In the genomic region with DNA sequence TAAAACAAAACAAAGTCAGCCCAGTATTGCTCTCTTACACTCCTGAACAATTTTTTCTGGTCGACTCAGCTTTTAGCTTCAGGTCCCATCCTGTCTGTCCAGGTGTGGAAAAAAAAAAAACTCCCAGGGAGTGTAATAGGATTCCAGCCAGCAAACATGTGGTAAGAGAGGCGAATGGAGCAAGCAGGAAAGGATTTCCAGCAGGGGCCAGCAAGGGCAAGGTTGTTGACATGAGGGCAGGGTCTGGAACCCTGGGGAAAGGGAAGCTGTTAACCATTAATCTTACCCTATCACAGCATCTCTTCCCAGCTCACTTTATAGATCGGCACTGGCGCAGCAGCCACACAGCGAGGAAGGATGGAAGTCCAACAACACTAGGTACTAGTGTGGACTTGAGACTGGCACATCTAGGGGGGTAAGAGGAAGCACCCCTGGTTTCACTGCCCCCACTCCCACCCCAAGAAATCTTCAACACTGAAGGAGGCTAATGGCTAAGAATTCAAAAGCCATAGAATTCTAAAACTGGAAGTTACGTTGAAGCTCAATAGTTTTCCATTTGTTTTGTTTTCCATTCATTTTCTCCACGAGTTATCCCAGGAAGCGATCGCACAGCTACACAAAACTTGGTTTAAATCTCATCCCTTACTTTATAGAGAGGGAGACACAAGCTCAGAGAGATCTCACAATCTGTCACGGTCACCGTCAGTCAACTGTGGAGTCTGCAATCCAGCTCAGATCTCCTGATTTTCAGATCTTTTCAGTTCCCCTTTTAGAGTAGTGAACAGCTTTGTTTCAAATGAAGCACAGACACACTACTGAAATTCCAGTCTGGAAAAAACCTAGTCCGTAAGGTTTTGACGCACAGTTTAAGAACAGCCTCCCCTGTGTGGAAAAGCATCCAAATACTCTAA, we compare ENCODE assay signal across 12 cellular contexts. TPM values are rescaled to one million over a fixed set of nuclear protein-coding genes. Genes with fewer than 3 reads are reported as not detected.
DNase-seq lines count a peak whose midpoint lies in the region; ATAC-seq, FAIRE-seq and TF ChIP-seq lines count a peak whose summit lies in the region.
"Had no signal": no experiment of that assay in that cellular context is flagged by ENCODE, and none has a peak within 500 bp of the region (broad histone marks: within the 10 kb centered on the region; RNA-seq: fewer than 3 reads in every experiment).

No MANE protein-coding gene starts in this region.

- H3K36me3 ChIP-seq in Caco-2 (ENCODE audit: control insufficient read depth, insufficient read depth, low read length) = no peaks in the 10 kb centered on the region
- no peaks in the 10 kb centered on the region for H3K36me3 ChIP-seq in endothelial cell of umbilical vein (ENCODE audit: control insufficient read depth in 2 of 2, extremely low read depth in 1 of 2, insufficient read depth in 2 of 2, low read length in 2 of 2)
- H3K36me3 ChIP-seq in testis (ENCODE audit: low read depth, missing control alignments) = no peaks in the 10 kb centered on the region

- H3K4me1 ChIP-seq in Caco-2 = peaks cover 90% of the 10 kb centered on the region
- no peaks in the 10 kb centered on the region for H3K4me1 ChIP-seq in endothelial cell of umbilical vein (ENCODE audit: control insufficient read depth, extremely low read depth, insufficient read depth, low read length)
- no peaks in the 10 kb centered on the region for H3K4me1 ChIP-seq in testis

- H2AFZ ChIP-seq in endothelial cell of umbilical vein (ENCODE audit: low read depth, low read length) = no peak overlapping the region

- no peak overlapping the region for H3K9ac ChIP-seq in endothelial cell of umbilical vein (replicated peaks; ENCODE audit: extremely low read depth, insufficient read depth, low read length)

- TF ChIP-seq POLR2A in endothelial cell of umbilical vein (IDR thresholded peaks at IDR 0.05; ENCODE audit: low read depth, low read length) = no peak
- TF ChIP-seq POLR2A in testis (IDR thresholded peaks at IDR 0.05) = no peak

- dilution Hi-C loops in endothelial cell of umbilical vein (cut with MboI; ENCODE audit: extremely low pct_ligation_motif_present, low sequenced_read_pairs) = no loop called here

- 74 to 81% methylated on average over 13 of the region's 13 CpGs for WGBS in testis, 2 donors

- CTCF ChIA-PET in Caco-2 (lab: Charles Lee) (interaction anchor here (0.6 to 1.4 kb wide), 11 partner anchors 11 to 152 kb away, joined by 3 to 8 read pairs (median 4); partner anchors contain the start of gene SLC22A23), endothelial cell of umbilical vein (lab: Charles Lee) (interaction anchor here (1.2 to 1.4 kb wide), 3 partner anchors 9 to 329 kb away, joined by 3 to 5 read pairs (median 5); no protein-coding TSS in a partner anchor)

- DNase-seq in Caco-2 = peak; percentile 92 to 95
- DNase-seq in NCI-H526 (lab: John Stamatoyannopoulos, UW) = peak; percentile 67 to 78
- DNase-seq in endothelial cell of umbilical vein (ENCODE audit: low read depth, low spot score) = peak; percentile 15
- DNase-seq in mucosa of gallbladder (ENCODE audit: low spot score) = peak; percentile 85
- DNase-seq in NCI-H2227 (lab: John Stamatoyannopoulos, UW; ENCODE audit: unreplicated experiment) = no peak
- DNase-seq in testis = no peak
- no peak for DNase-seq in HCEC 1CT
- DNase-seq: activated CD4-positive, alpha-beta T cell treated with anti-CD3 and anti-CD28 coated beads, Interleukin-2, amount 10 ng/mL, durations not matched to agents 24 days and 14 days; activated naive CD8-positive, alpha-beta T cell treated with anti-CD3 and anti-CD28 coated beads, Interleukin-2, amount 50 U/mL, for 24 hours; Karpas-422 had no signal

- no peak for ATAC-seq in HG03025 (IDR thresholded peaks at IDR 0.05; ENCODE audit: low FRiP score, unreplicated experiment)

- peaks cover 63% of the 10 kb centered on the region for H3K4me1 Mint-ChIP-seq in Caco-2 (ENCODE audit: low read depth, unreplicated experiment)
- H3K4me1 Mint-ChIP-seq: activated CD4-positive, alpha-beta T cell treated with anti-CD3 and anti-CD28 coated beads, Interleukin-2, amount 10 ng/mL, durations not matched to agents 24 days and 14 days; activated naive CD8-positive, alpha-beta T cell treated with anti-CD3 and anti-CD28 coated beads, Interleukin-2, amount 50 U/mL, for 24 hours had no signal

- H3K27me3 ChIP-seq in Caco-2 (replicated peaks; ENCODE audit: control insufficient read depth, insufficient read depth, low read length) = no peaks in the 10 kb centered on the region
- no peaks in the 10 kb centered on the region for H3K27me3 ChIP-seq in endothelial cell of umbilical vein (ENCODE audit: control insufficient read depth in 2 of 2, insufficient read depth in 2 of 2, low read length in 2 of 2)
- H3K27me3 ChIP-seq in testis = no peaks in the 10 kb centered on the region

- no peaks in the 10 kb centered on the region for H3K9me3 Mint-ChIP-seq in Caco-2 (ENCODE audit: unreplicated experiment)
- H3K9me3 Mint-ChIP-seq: activated CD4-positive, alpha-beta T cell treated with anti-CD3 and anti-CD28 coated beads, Interleukin-2, amount 10 ng/mL, durations not matched to agents 24 days and 14 days; activated naive CD8-positive, alpha-beta T cell treated with anti-CD3 and anti-CD28 coated beads, Interleukin-2, amount 50 U/mL, for 24 hours; stimulated activated naive CD8-positive, alpha-beta T cell treated with anti-CD3 and anti-CD28 coated beads, Interleukin-15, Interleukin-2, amounts not matched to agents 100 ng/mL and 50 ng/mL, for 24 hours had no signal

- TF ChIP-seq CTCF in Caco-2 (IDR thresholded peaks at IDR 0.05; ENCODE audit: insufficient read depth in 1 of 2, low read depth in 1 of 2, low read length in 1 of 2, severe bottlenecking in 1 of 2, unreplicated experiment in 1 of 2) (no peak), endothelial cell of umbilical vein (IDR thresholded peaks at IDR 0.05; ENCODE audit: extremely low read depth in 1 of 2, insufficient read depth in 1 of 2, low read depth in 1 of 2, low read length in 2 of 2) (no peak), testis (IDR thresholded peaks at IDR 0.05) (no peak)

- peaks cover 55% of the 10 kb centered on the region for H3K36me3 Mint-ChIP-seq in Caco-2 (ENCODE audit: insufficient read depth, unreplicated experiment)

- H3K4me3 ChIP-seq in Caco-2 (ENCODE audit: low read depth, low read length) (no peak overlapping the region), endothelial cell of umbilical vein (replicated peaks in 1 of 3; ENCODE audit: insufficient read depth in 1 of 3, low read depth in 1 of 3, low read length in 3 of 3) (no peak overlapping the region), testis (no peak overlapping the region)

- BruUV-seq in Caco-2 (replicated peaks; lab: Mats Ljungman, UMichigan) (TSS peak; percentile 98), endothelial cell of umbilical vein (replicated peaks; lab: Mats Ljungman, UMichigan) (no TSS peak)

- no peaks in the 10 kb centered on the region for H3K9me1 ChIP-seq in endothelial cell of umbilical vein (replicated peaks; ENCODE audit: control insufficient read depth, extremely low read depth, insufficient read depth, low read length)

- intact Hi-C loops in Caco-2 (cut with micrococcal nuclease; ENCODE audit: unreplicated experiment) (loop anchor here (1.0 kb wide), 2 partner anchors 16 to 20 kb away; no protein-coding TSS in a partner anchor), endothelial cell of umbilical vein (cut with micrococcal nuclease) (no loop called here), testis (cut with DNase I; ENCODE audit: low total_unique reads) (no loop called here)

- H3K27ac Mint-ChIP-seq in Caco-2 (ENCODE audit: unreplicated experiment) = peak overlapping the region; percentile 88
- H3K27ac Mint-ChIP-seq: activated CD4-positive, alpha-beta T cell treated with anti-CD3 and anti-CD28 coated beads, Interleukin-2, amount 10 ng/mL, durations not matched to agents 24 days and 14 days; activated naive CD8-positive, alpha-beta T cell treated with anti-CD3 and anti-CD28 coated beads, Interleukin-2, amount 50 U/mL, for 24 hours; stimulated activated naive CD8-positive, alpha-beta T cell treated with anti-CD3 and anti-CD28 coated beads, Interleukin-15, Interleukin-2, amounts not matched to agents 100 ng/mL and 50 ng/mL, for 24 hours had no signal

- H3K27ac ChIP-seq in endothelial cell of umbilical vein (ENCODE audit: insufficient read depth, low read depth, low read length) (no peak overlapping the region), testis (no peak overlapping the region)

- H3K9me3 ChIP-seq in Caco-2 = no peaks in the 10 kb centered on the region
- H3K9me3 ChIP-seq in endothelial cell of umbilical vein (replicated peaks; ENCODE audit: control insufficient read depth, insufficient read depth, low read length) = no peaks in the 10 kb centered on the region
- no peaks in the 10 kb centered on the region for H3K9me3 ChIP-seq in testis

- no peaks in the 10 kb centered on the region for H3K27me3 Mint-ChIP-seq in Caco-2 (ENCODE audit: insufficient read depth, unreplicated experiment)
- H3K27me3 Mint-ChIP-seq: activated CD4-positive, alpha-beta T cell treated with anti-CD3 and anti-CD28 coated beads, Interleukin-2, amount 10 ng/mL, durations not matched to agents 24 days and 14 days; activated naive CD8-positive, alpha-beta T cell treated with anti-CD3 and anti-CD28 coated beads, Interleukin-2, amount 50 U/mL, for 24 hours; stimulated activated naive CD8-positive, alpha-beta T cell treated with anti-CD3 and anti-CD28 coated beads, Interleukin-15, Interleukin-2, amounts not matched to agents 100 ng/mL and 50 ng/mL, for 24 hours had no signal

- no peak overlapping the region for H3K4me2 ChIP-seq in endothelial cell of umbilical vein (ENCODE audit: insufficient read depth, low read length)

- H4K20me1 ChIP-seq in endothelial cell of umbilical vein (replicated peaks; ENCODE audit: control insufficient read depth, extremely low read depth, insufficient read depth, low read length) = no peaks in the 10 kb centered on the region

- peak overlapping the region; percentile 63 for H3K4me3 Mint-ChIP-seq in Caco-2 (ENCODE audit: unreplicated experiment)
- H3K4me3 Mint-ChIP-seq: activated CD4-positive, alpha-beta T cell treated with anti-CD3 and anti-CD28 coated beads, Interleukin-2, amount 10 ng/mL, durations not matched to agents 24 days and 14 days; activated naive CD8-positive, alpha-beta T cell treated with anti-CD3 and anti-CD28 coated beads, Interleukin-2, amount 50 U/mL, for 24 hours; stimulated activated naive CD8-positive, alpha-beta T cell treated with anti-CD3 and anti-CD28 coated beads, Interleukin-15, Interleukin-2, amounts not matched to agents 100 ng/mL and 50 ng/mL, for 24 hours had no signal

- POLR2A ChIA-PET in Caco-2 (lab: Charles Lee) = interaction anchor here (0.5 to 2.0 kb wide), 7 partner anchors 12 to 404 kb away, joined by 3 to 14 read pairs (median 7); no protein-coding TSS in a partner anchor
- POLR2A ChIA-PET in endothelial cell of umbilical vein (lab: Charles Lee) = no interaction called here

- no peaks in the 10 kb centered on the region for H3K79me2 ChIP-seq in endothelial cell of umbilical vein (ENCODE audit: control insufficient read depth, insufficient read depth, low read length)

- FAIRE-seq in endothelial cell of umbilical vein (lab: Jason Lieb, UNC) = peak; percentile 43

RNA-seq across cellular contexts. Expression of gene SLC22A23, which starts 53.4 kb away (rescaled TPM):
- total RNA-seq in Caco-2 (2022) = 44.9 and 45.5 TPM in 2 replicates
- total RNA-seq in endothelial cell of umbilical vein = 10.8 and 14.3 TPM in 2 replicates
- polyA plus RNA-seq in endothelial cell of umbilical vein = 4.0 and 4.2 TPM in 2 replicates
- polyA plus RNA-seq in endothelial cell of umbilical vein (2011; cell fraction: cytosol; rRNA removed) = 4.0 and 4.5 TPM in 2 replicates
- 8.8 and 10.7 TPM in 2 replicates for polyA plus RNA-seq in endothelial cell of umbilical vein (2011; cell fraction: nucleus; rRNA removed)
- polyA plus RNA-seq in endothelial cell of umbilical vein (2012) = 2.7 and 4.0 TPM in 2 replicates
- polyA minus RNA-seq in endothelial cell of umbilical vein = 11.6 and 15.7 TPM in 2 replicates
- 1.0 TPM for polyA minus RNA-seq in endothelial cell of umbilical vein (2011; cell fraction: cytosol; rRNA and poly(A)+ RNA removed)
- 15.9 and 18.5 TPM in 2 replicates for polyA minus RNA-seq in endothelial cell of umbilical vein (2011; cell fraction: nucleus; rRNA and poly(A)+ RNA removed)
- 46.0 TPM for total RNA-seq in mucosa of gallbladder
- total RNA-seq in testis = 10 to 100 TPM in 1 of 2 donors, 1 to 10 TPM in 1; 9.0 to 14.9 TPM
- 20.9 TPM for polyA plus RNA-seq in testis (ENCODE audit: insufficient read depth, low read depth, low replicate concordance)

Comparison
In these comparisons a context has a peak if more than half of its experiments do, and no peak if none do; other contexts are left out.
1. DNase-seq: peak in Caco-2 (2 of 2), NCI-H526 (2 of 2), endothelial cell of umbilical vein (single experiment) and mucosa of gallbladder (single experiment); none in NCI-H2227 (single experiment), testis (single experiment) and HCEC 1CT (single experiment).